1 cellular context compared by ENCODE assay signal in genomic region chr7:35799846-35800717, GRCh38.
TF ChIP-seq lines count a peak whose summit lies in the region.

No MANE protein-coding gene starts in this region.

TF ChIP-seq in HepG2, 621 proteins besides CTCF, POLR2A, EP300 and RAD21 (continued from another document and continues in another):
- TF ChIP-seq MXD3 (CRISPR knock-in tag; IDR thresholded peaks at IDR 0.05) (no peak), BRCA1 (CRISPR knock-in tag; IDR thresholded peaks at IDR 0.05) (no peak), BCL3 (CRISPR knock-in tag; IDR thresholded peaks at IDR 0.05) (no peak), ADNP (CRISPR knock-in tag; IDR thresholded peaks at IDR 0.05) (no peak), ZFP37 (CRISPR knock-in tag; IDR thresholded peaks at IDR 0.05; ENCODE audit: borderline replicate concordance) (no peak), MATR3 (CRISPR knock-in tag; IDR thresholded peaks at IDR 0.05) (no peak), ZNF124 (CRISPR knock-in tag; IDR thresholded peaks at IDR 0.05) (peak; percentile 36; the same call in 1 of the 2 replicates), PPARG (CRISPR knock-in tag; conservative IDR thresholded peaks at IDR 0.05) (no peak), ZBTB42 (CRISPR knock-in tag; IDR thresholded peaks at IDR 0.05) (0 out of 2 replicates have a peak, but pooled peaks have one; percentile 56), ZNF674 (CRISPR knock-in tag; IDR thresholded peaks at IDR 0.05; ENCODE audit: low read depth) (no peak), MIER3 (CRISPR knock-in tag; IDR thresholded peaks at IDR 0.05; ENCODE audit: borderline replicate concordance) (no peak), ASH2L (IDR thresholded peaks at IDR 0.05; ENCODE audit: insufficient read length, low read depth, low read length) (no peak), RNF2 (conservative IDR thresholded peaks at IDR 0.05; ENCODE audit: low read depth) (no peak), THAP8 (CRISPR knock-in tag; IDR thresholded peaks at IDR 0.05; ENCODE audit: borderline replicate concordance) (no peak; the same call in 1 of the 2 replicates), NR1H2 (CRISPR knock-in tag; IDR thresholded peaks at IDR 0.05; ENCODE audit: borderline replicate concordance, low read depth) (no peak), HMG20B (CRISPR knock-in tag; conservative IDR thresholded peaks at IDR 0.05) (no peak), FOXC1 (CRISPR knock-in tag; IDR thresholded peaks at IDR 0.05; ENCODE audit: borderline replicate concordance) (no peak; the same call in 1 of the 2 replicates), ZNF136 (CRISPR knock-in tag; IDR thresholded peaks at IDR 0.05; ENCODE audit: low read depth) (no peak), CBFB (CRISPR knock-in tag; IDR thresholded peaks at IDR 0.05) (no peak), MXD4 (CRISPR knock-in tag; IDR thresholded peaks at IDR 0.05) (no peak), ZNF770 (CRISPR knock-in tag; IDR thresholded peaks at IDR 0.05) (no peak), HNF1B (CRISPR knock-in tag; IDR thresholded peaks at IDR 0.05) (no peak), MTA1 (CRISPR knock-in tag; IDR thresholded peaks at IDR 0.05; ENCODE audit: borderline replicate concordance) (no peak; the same call in 1 of the 2 replicates), NONO (IDR thresholded peaks at IDR 0.05) (no peak), NONO (CRISPR knock-in tag; conservative IDR thresholded peaks at IDR 0.05) (no peak; the same call in 1 of the 2 replicates), CREB1 (IDR thresholded peaks at IDR 0.05) (no peak), CREB1 (CRISPR knock-in tag; IDR thresholded peaks at IDR 0.05) (no peak), SRF (IDR thresholded peaks at IDR 0.05; ENCODE audit: low read depth, low read length) (no peak), RFX3 (CRISPR knock-in tag; IDR thresholded peaks at IDR 0.05) (no peak), ZNF33A (CRISPR knock-in tag; IDR thresholded peaks at IDR 0.05; ENCODE audit: borderline replicate concordance) (no peak), PHF5A (CRISPR knock-in tag; IDR thresholded peaks at IDR 0.05; ENCODE audit: low read depth, unreplicated experiment) (no peak), GLI4 (CRISPR knock-in tag; IDR thresholded peaks at IDR 0.05; ENCODE audit: borderline replicate concordance) (peak; percentile 93; the same call in 1 of the 2 replicates), ZNF121 (CRISPR knock-in tag; IDR thresholded peaks at IDR 0.05) (0 out of 2 replicates have a peak, but pooled peaks have one; percentile 15), KLF15 (CRISPR knock-in tag; IDR thresholded peaks at IDR 0.05; ENCODE audit: borderline replicate concordance) (no peak), ZNF629 (CRISPR knock-in tag; conservative IDR thresholded peaks at IDR 0.05) (no peak), E2F1 (CRISPR knock-in tag; IDR thresholded peaks at IDR 0.05) (0 out of 2 replicates have a peak, but pooled peaks have one; percentile 38), MBD4 (IDR thresholded peaks at IDR 0.05; ENCODE audit: borderline replicate concordance, low read length) (no peak), ZNF296 (CRISPR knock-in tag; conservative IDR thresholded peaks at IDR 0.05) (no peak; the same call in 1 of the 2 replicates), POLR2AphosphoS2 (IDR thresholded peaks at IDR 0.05; ENCODE audit: low read depth, low read length) (no peak; the same call in 1 of the 2 replicates), KLF11 (CRISPR knock-in tag; IDR thresholded peaks at IDR 0.05) (no peak), ZFP36 (IDR thresholded peaks at IDR 0.05; ENCODE audit: borderline replicate concordance, low read depth, low read length, partially characterized antibody) (no peak), ZNF790 (CRISPR knock-in tag; IDR thresholded peaks at IDR 0.05; ENCODE audit: borderline replicate concordance) (no peak), RXRB (CRISPR knock-in tag; IDR thresholded peaks at IDR 0.05; ENCODE audit: borderline replicate concordance) (no peak), NFE2L1 (CRISPR knock-in tag; IDR thresholded peaks at IDR 0.05; ENCODE audit: borderline replicate concordance) (no peak), ZFP41 (CRISPR knock-in tag; IDR thresholded peaks at IDR 0.05; ENCODE audit: borderline replicate concordance) (no peak), XBP1 (CRISPR knock-in tag; IDR thresholded peaks at IDR 0.05) (no peak), CERS6 (CRISPR knock-in tag; IDR thresholded peaks at IDR 0.05) (no peak), TOE1 (CRISPR knock-in tag; IDR thresholded peaks at IDR 0.05) (no peak), IKZF1 (IDR thresholded peaks at IDR 0.05) (no peak), SNAI1 (CRISPR knock-in tag; IDR thresholded peaks at IDR 0.05; ENCODE audit: borderline replicate concordance) (peak; percentile 91; the same call in 1 of the 2 replicates), ERF (CRISPR knock-in tag; IDR thresholded peaks at IDR 0.05) (no peak), REXO4 (CRISPR knock-in tag; IDR thresholded peaks at IDR 0.05; ENCODE audit: borderline replicate concordance) (no peak), SNAPC5 (CRISPR knock-in tag; IDR thresholded peaks at IDR 0.05; ENCODE audit: borderline replicate concordance) (no peak), ZNF337 (CRISPR knock-in tag; IDR thresholded peaks at IDR 0.05; ENCODE audit: borderline replicate concordance, low read depth) (no peak), TEAD2 (CRISPR knock-in tag; IDR thresholded peaks at IDR 0.05) (no peak), MBNL3 (CRISPR knock-in tag; conservative IDR thresholded peaks at IDR 0.05) (no peak), REST (IDR thresholded peaks at IDR 0.05; ENCODE audit: borderline replicate concordance in 1 of 2, low read depth in 1 of 2, low read length in 2 of 2) (no peak), HOXD1 (CRISPR knock-in tag; IDR thresholded peaks at IDR 0.05) (no peak), FOXO4 (CRISPR knock-in tag; conservative IDR thresholded peaks at IDR 0.05) (0 out of 2 replicates have a peak, but pooled peaks have one; percentile 56), TSC22D2 (CRISPR knock-in tag; IDR thresholded peaks at IDR 0.05; ENCODE audit: borderline replicate concordance) (no peak), SKI (IDR thresholded peaks at IDR 0.05; ENCODE audit: partially characterized antibody) (no peak), ZNF749 (CRISPR knock-in tag; IDR thresholded peaks at IDR 0.05; ENCODE audit: borderline replicate concordance) (no peak), NRL (CRISPR knock-in tag; IDR thresholded peaks at IDR 0.05; ENCODE audit: borderline replicate concordance) (peak; percentile 49; the same call in 1 of the 2 replicates), ZNF784 (CRISPR knock-in tag; IDR thresholded peaks at IDR 0.05; ENCODE audit: borderline replicate concordance) (no peak)
